In the genomic region with DNA sequence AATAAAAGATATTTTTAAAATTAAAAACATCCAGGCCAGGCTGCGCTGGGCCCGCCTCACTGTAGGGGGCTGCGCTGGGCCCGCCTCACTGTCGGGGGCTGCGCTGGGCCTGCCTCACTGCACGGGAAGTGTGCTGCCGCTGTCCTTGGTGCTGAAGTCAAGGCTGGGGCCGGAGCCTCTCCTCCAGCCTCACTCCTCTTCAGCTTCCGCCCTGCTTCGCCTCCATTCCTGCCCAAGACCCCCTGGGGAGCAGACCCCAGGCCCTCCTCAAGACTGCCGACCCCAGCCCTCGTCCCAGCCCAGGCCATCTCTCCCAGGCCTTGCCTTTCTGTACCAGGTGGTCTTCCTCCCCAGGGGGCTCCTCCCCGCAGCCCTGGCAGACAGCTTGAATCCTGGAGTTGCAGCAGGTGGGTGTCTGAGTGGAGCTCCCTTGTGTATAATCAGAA, we compare ENCODE assay signal across 1 cellular context.
TF ChIP-seq lines count a peak whose summit lies in the region.

No MANE protein-coding gene starts in this region.

TF ChIP-seq in HepG2, 621 proteins besides CTCF, POLR2A, EP300 and RAD21 (continued from another document and continues in another):
- TF ChIP-seq, protein P1, sequence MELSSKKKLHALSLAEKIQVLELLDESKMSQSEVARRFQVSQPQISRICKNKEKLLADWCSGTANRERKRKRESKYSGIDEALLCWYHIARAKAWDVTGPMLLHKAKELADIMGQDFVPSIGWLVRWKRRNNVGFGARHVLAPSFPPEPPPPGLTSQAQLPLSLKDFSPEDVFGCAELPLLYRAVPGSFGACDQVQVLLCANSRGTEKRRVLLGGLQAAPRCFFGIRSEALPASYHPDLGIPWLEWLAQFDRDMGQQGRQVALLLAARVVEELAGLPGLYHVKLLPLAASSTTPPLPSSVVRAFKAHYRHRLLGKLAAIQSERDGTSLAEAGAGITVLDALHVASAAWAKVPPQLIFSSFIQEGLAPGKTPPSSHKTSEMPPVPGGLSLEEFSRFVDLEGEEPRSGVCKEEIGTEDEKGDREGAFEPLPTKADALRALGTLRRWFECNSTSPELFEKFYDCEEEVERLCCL (CRISPR knock-in tag; IDR thresholded peaks at IDR 0.05; ENCODE audit: borderline replicate concordance): peak; percentile 91; the same call in 1 of the 2 replicates
- TF ChIP-seq, protein P2, sequence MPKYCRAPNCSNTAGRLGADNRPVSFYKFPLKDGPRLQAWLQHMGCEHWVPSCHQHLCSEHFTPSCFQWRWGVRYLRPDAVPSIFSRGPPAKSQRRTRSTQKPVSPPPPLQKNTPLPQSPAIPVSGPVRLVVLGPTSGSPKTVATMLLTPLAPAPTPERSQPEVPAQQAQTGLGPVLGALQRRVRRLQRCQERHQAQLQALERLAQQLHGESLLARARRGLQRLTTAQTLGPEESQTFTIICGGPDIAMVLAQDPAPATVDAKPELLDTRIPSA (CRISPR knock-in tag; IDR thresholded peaks at IDR 0.05; ENCODE audit: borderline replicate concordance): no peak
- TF ChIP-seq ZNF850 (CRISPR knock-in tag; conservative IDR thresholded peaks at IDR 0.05) (no peak), RXRA (CRISPR knock-in tag; IDR thresholded peaks at IDR 0.05) (peak; percentile 38; the same call in 1 of the 2 replicates), NR2F6 (IDR thresholded peaks at IDR 0.05) (no peak), NR2F6 (CRISPR knock-in tag; IDR thresholded peaks at IDR 0.05) (0 out of 2 replicates have a peak, but pooled peaks have one; percentile 26), ZBTB20 (CRISPR knock-in tag; IDR thresholded peaks at IDR 0.05; ENCODE audit: borderline replicate concordance, low read depth) (peak; percentile 89; the same call in 1 of the 2 replicates), RORA (CRISPR knock-in tag; IDR thresholded peaks at IDR 0.05) (no peak), FOXK2 (IDR thresholded peaks at IDR 0.05) (no peak), HES4 (CRISPR knock-in tag; IDR thresholded peaks at IDR 0.05; ENCODE audit: borderline replicate concordance) (peak; percentile 97), ZBTB42 (CRISPR knock-in tag; IDR thresholded peaks at IDR 0.05) (peak; percentile 70; the same call in 1 of the 2 replicates), ZMYM3 (CRISPR knock-in tag; IDR thresholded peaks at IDR 0.05) (no peak), ZNF235 (CRISPR knock-in tag; IDR thresholded peaks at IDR 0.05; ENCODE audit: borderline replicate concordance) (peak; percentile 95; the same call in 1 of the 2 replicates), CC2D1A (CRISPR knock-in tag; IDR thresholded peaks at IDR 0.05) (no peak), ZNF558 (CRISPR knock-in tag; IDR thresholded peaks at IDR 0.05; ENCODE audit: borderline replicate concordance) (peak; percentile 86; the same call in 1 of the 2 replicates), NPAS2 (CRISPR knock-in tag; IDR thresholded peaks at IDR 0.05; ENCODE audit: borderline replicate concordance) (no peak; the same call in 1 of the 2 replicates), ZFYVE20 (CRISPR knock-in tag; IDR thresholded peaks at IDR 0.05; ENCODE audit: borderline replicate concordance, low read depth) (0 out of 2 replicates have a peak, but pooled peaks have one; percentile 49), CEBPB (IDR thresholded peaks at IDR 0.05; ENCODE audit: borderline replicate concordance, low read depth, low read length) (no peak), NFYB (CRISPR knock-in tag; IDR thresholded peaks at IDR 0.05) (peak; percentile 46), ZNF44 (CRISPR knock-in tag; IDR thresholded peaks at IDR 0.05) (no peak), SOX13 (IDR thresholded peaks at IDR 0.05) (no peak), SOX13 (CRISPR knock-in tag; conservative IDR thresholded peaks at IDR 0.05 in 1 of 2, IDR thresholded peaks at IDR 0.05 in 1 of 2) (peak in 1 of 2 experiments; percentile 70; a peak in 2 of 4 replicates), ZNF777 (CRISPR knock-in tag; IDR thresholded peaks at IDR 0.05) (peak; percentile 53; the same call in 1 of the 2 replicates), ARNTL (CRISPR knock-in tag; IDR thresholded peaks at IDR 0.05) (peak; percentile 62; the same call in 1 of the 2 replicates), MIER3 (CRISPR knock-in tag; IDR thresholded peaks at IDR 0.05; ENCODE audit: borderline replicate concordance) (peak; percentile 59; the same call in 1 of the 2 replicates), SMAD1 (CRISPR knock-in tag; IDR thresholded peaks at IDR 0.05; ENCODE audit: borderline replicate concordance, low read depth) (no peak), HMGA1 (CRISPR knock-in tag; conservative IDR thresholded peaks at IDR 0.05) (no peak), ZNF207 (IDR thresholded peaks at IDR 0.05; ENCODE audit: borderline replicate concordance) (no peak), GTF3A (CRISPR knock-in tag; conservative IDR thresholded peaks at IDR 0.05) (no peak), ZNF549 (CRISPR knock-in tag; IDR thresholded peaks at IDR 0.05) (no peak), AGO2 (optimal IDR thresholded peaks at IDR 0.05; ENCODE audit: low read depth, low read length) (no peak), FOXO1 (CRISPR knock-in tag; IDR thresholded peaks at IDR 0.05) (peak; percentile 70), RFXAP (CRISPR knock-in tag; IDR thresholded peaks at IDR 0.05; ENCODE audit: borderline replicate concordance) (peak; percentile 73; the same call in 1 of the 2 replicates), GZF1 (CRISPR knock-in tag; IDR thresholded peaks at IDR 0.05) (peak; percentile 79; the same call in 1 of the 2 replicates), MAFF (IDR thresholded peaks at IDR 0.05; ENCODE audit: low read depth, low read length) (no peak), FOXC1 (CRISPR knock-in tag; IDR thresholded peaks at IDR 0.05; ENCODE audit: borderline replicate concordance) (peak; percentile 84; the same call in 1 of the 2 replicates), ZNF772 (CRISPR knock-in tag; IDR thresholded peaks at IDR 0.05) (peak; percentile 97; the same call in 1 of the 2 replicates), WIZ (CRISPR knock-in tag; IDR thresholded peaks at IDR 0.05) (peak; percentile 97), ZNF546 (CRISPR knock-in tag; conservative IDR thresholded peaks at IDR 0.05) (peak; percentile 89), ZNF629 (CRISPR knock-in tag; conservative IDR thresholded peaks at IDR 0.05) (0 out of 2 replicates have a peak, but pooled peaks have one; percentile 9), ZNF672 (CRISPR knock-in tag; IDR thresholded peaks at IDR 0.05) (no peak), RCOR2 (CRISPR knock-in tag; IDR thresholded peaks at IDR 0.05) (no peak), CBX1 (IDR thresholded peaks at IDR 0.05; ENCODE audit: low read depth) (no peak)
- TF ChIP-seq, protein P3, sequence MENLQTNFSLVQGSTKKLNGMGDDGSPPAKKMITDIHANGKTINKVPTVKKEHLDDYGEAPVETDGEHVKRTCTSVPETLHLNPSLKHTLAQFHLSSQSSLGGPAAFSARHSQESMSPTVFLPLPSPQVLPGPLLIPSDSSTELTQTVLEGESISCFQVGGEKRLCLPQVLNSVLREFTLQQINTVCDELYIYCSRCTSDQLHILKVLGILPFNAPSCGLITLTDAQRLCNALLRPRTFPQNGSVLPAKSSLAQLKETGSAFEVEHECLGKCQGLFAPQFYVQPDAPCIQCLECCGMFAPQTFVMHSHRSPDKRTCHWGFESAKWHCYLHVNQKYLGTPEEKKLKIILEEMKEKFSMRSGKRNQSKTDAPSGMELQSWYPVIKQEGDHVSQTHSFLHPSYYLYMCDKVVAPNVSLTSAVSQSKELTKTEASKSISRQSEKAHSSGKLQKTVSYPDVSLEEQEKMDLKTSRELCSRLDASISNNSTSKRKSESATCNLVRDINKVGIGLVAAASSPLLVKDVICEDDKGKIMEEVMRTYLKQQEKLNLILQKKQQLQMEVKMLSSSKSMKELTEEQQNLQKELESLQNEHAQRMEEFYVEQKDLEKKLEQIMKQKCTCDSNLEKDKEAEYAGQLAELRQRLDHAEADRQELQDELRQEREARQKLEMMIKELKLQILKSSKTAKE (CRISPR knock-in tag; IDR thresholded peaks at IDR 0.05; ENCODE audit: borderline replicate concordance): 0 out of 2 replicates have a peak, but pooled peaks have one; percentile 22
- TF ChIP-seq, protein P4, sequence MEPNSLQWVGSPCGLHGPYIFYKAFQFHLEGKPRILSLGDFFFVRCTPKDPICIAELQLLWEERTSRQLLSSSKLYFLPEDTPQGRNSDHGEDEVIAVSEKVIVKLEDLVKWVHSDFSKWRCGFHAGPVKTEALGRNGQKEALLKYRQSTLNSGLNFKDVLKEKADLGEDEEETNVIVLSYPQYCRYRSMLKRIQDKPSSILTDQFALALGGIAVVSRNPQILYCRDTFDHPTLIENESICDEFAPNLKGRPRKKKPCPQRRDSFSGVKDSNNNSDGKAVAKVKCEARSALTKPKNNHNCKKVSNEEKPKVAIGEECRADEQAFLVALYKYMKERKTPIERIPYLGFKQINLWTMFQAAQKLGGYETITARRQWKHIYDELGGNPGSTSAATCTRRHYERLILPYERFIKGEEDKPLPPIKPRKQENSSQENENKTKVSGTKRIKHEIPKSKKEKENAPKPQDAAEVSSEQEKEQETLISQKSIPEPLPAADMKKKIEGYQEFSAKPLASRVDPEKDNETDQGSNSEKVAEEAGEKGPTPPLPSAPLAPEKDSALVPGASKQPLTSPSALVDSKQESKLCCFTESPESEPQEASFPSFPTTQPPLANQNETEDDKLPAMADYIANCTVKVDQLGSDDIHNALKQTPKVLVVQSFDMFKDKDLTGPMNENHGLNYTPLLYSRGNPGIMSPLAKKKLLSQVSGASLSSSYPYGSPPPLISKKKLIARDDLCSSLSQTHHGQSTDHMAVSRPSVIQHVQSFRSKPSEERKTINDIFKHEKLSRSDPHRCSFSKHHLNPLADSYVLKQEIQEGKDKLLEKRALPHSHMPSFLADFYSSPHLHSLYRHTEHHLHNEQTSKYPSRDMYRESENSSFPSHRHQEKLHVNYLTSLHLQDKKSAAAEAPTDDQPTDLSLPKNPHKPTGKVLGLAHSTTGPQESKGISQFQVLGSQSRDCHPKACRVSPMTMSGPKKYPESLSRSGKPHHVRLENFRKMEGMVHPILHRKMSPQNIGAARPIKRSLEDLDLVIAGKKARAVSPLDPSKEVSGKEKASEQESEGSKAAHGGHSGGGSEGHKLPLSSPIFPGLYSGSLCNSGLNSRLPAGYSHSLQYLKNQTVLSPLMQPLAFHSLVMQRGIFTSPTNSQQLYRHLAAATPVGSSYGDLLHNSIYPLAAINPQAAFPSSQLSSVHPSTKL (CRISPR knock-in tag; IDR thresholded peaks at IDR 0.05): peak; percentile 71
- TF ChIP-seq, protein P5, sequence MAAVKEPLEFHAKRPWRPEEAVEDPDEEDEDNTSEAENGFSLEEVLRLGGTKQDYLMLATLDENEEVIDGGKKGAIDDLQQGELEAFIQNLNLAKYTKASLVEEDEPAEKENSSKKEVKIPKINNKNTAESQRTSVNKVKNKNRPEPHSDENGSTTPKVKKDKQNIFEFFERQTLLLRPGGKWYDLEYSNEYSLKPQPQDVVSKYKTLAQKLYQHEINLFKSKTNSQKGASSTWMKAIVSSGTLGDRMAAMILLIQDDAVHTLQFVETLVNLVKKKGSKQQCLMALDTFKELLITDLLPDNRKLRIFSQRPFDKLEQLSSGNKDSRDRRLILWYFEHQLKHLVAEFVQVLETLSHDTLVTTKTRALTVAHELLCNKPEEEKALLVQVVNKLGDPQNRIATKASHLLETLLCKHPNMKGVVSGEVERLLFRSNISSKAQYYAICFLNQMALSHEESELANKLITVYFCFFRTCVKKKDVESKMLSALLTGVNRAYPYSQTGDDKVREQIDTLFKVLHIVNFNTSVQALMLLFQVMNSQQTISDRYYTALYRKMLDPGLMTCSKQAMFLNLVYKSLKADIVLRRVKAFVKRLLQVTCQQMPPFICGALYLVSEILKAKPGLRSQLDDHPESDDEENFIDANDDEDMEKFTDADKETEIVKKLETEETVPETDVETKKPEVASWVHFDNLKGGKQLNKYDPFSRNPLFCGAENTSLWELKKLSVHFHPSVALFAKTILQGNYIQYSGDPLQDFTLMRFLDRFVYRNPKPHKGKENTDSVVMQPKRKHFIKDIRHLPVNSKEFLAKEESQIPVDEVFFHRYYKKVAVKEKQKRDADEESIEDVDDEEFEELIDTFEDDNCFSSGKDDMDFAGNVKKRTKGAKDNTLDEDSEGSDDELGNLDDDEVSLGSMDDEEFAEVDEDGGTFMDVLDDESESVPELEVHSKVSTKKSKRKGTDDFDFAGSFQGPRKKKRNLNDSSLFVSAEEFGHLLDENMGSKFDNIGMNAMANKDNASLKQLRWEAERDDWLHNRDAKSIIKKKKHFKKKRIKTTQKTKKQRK (IDR thresholded peaks at IDR 0.05; ENCODE audit: low read length): no peak
- TF ChIP-seq, protein P6, sequence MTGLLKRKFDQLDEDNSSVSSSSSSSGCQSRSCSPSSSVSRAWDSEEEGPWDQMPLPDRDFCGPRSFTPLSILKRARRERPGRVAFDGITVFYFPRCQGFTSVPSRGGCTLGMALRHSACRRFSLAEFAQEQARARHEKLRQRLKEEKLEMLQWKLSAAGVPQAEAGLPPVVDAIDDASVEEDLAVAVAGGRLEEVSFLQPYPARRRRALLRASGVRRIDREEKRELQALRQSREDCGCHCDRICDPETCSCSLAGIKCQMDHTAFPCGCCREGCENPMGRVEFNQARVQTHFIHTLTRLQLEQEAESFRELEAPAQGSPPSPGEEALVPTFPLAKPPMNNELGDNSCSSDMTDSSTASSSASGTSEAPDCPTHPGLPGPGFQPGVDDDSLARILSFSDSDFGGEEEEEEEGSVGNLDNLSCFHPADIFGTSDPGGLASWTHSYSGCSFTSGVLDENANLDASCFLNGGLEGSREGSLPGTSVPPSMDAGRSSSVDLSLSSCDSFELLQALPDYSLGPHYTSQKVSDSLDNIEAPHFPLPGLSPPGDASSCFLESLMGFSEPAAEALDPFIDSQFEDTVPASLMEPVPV (CRISPR knock-in tag; IDR thresholded peaks at IDR 0.05): peak; percentile 41; the same call in 1 of the 2 replicates
- TF ChIP-seq, protein P7, sequence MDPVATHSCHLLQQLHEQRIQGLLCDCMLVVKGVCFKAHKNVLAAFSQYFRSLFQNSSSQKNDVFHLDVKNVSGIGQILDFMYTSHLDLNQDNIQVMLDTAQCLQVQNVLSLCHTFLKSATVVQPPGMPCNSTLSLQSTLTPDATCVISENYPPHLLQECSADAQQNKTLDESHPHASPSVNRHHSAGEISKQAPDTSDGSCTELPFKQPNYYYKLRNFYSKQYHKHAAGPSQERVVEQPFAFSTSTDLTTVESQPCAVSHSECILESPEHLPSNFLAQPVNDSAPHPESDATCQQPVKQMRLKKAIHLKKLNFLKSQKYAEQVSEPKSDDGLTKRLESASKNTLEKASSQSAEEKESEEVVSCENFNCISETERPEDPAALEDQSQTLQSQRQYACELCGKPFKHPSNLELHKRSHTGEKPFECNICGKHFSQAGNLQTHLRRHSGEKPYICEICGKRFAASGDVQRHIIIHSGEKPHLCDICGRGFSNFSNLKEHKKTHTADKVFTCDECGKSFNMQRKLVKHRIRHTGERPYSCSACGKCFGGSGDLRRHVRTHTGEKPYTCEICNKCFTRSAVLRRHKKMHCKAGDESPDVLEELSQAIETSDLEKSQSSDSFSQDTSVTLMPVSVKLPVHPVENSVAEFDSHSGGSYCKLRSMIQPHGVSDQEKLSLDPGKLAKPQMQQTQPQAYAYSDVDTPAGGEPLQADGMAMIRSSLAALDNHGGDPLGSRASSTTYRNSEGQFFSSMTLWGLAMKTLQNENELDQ (CRISPR knock-in tag; IDR thresholded peaks at IDR 0.05; ENCODE audit: borderline replicate concordance): peak; percentile 97; the same call in 1 of the 2 replicates
- TF ChIP-seq, protein P8, sequence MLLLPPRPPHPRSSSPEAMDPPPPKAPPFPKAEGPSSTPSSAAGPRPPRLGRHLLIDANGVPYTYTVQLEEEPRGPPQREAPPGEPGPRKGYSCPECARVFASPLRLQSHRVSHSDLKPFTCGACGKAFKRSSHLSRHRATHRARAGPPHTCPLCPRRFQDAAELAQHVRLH (CRISPR knock-in tag; IDR thresholded peaks at IDR 0.05; ENCODE audit: borderline replicate concordance, low read depth): peak; percentile 99
- TF ChIP-seq, protein P9, sequence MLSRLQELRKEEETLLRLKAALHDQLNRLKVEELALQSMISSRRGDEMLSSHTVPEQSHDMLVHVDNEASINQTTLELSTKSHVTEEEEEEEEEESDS (CRISPR knock-in tag; IDR thresholded peaks at IDR 0.05; ENCODE audit: borderline replicate concordance): peak; percentile 46; the same call in 1 of the 2 replicates
